ENCODE assay signal across 8 cellular contexts in genomic region chr22:36419177-36419911, GRCh38. TPM values are rescaled to one million over a fixed set of nuclear protein-coding genes. Genes with fewer than 3 reads are reported as not detected.
DNase-seq lines count a peak whose midpoint lies in the region; ATAC-seq, FAIRE-seq and TF ChIP-seq lines count a peak whose summit lies in the region.

No MANE protein-coding gene starts in this region.

- H3K36me3 ChIP-seq in BLaER1: no peaks in the 10 kb centered on the region
- H3K36me3 ChIP-seq in astrocyte (ENCODE audit: insufficient read depth, low read length): no peaks in the 10 kb centered on the region
- H3K36me3 ChIP-seq in left lung: no peaks in the 10 kb centered on the region
- H3K36me3 ChIP-seq in suprapubic skin: no peaks in the 10 kb centered on the region
- H3K36me3 ChIP-seq in MG63: no peaks in the 10 kb centered on the region

- H3K36me3 Mint-ChIP-seq in astrocyte (ENCODE audit: low read depth, unreplicated experiment): no peaks in the 10 kb centered on the region

- intact Hi-C loops in left lung (cut with DNase I): no loop called here

- H3K79me2 ChIP-seq in astrocyte (ENCODE audit: insufficient read depth, low read length): no peaks in the 10 kb centered on the region

- no peaks in the 10 kb centered on the region for H4K20me1 ChIP-seq in BLaER1
- no peaks in the 10 kb centered on the region for H4K20me1 ChIP-seq in astrocyte (ENCODE audit: insufficient read depth, low read length)

- TF ChIP-seq POLR2A in suprapubic skin (IDR thresholded peaks at IDR 0.05): no peak

- H3K27me3 ChIP-seq in BLaER1 (no peaks in the 10 kb centered on the region), astrocyte (ENCODE audit: insufficient read depth, low read length) (no peaks in the 10 kb centered on the region), left lung (no peaks in the 10 kb centered on the region), suprapubic skin (no peaks in the 10 kb centered on the region), MG63 (no peaks in the 10 kb centered on the region)

- ATAC-seq in HG03439 (IDR thresholded peaks at IDR 0.05; ENCODE audit: unreplicated experiment) (peak; percentile 55), left lung (peak; percentile 66), HG02981 (IDR thresholded peaks at IDR 0.05; ENCODE audit: unreplicated experiment) (no peak)

- H3K9me3 Mint-ChIP-seq in astrocyte (ENCODE audit: unreplicated experiment): no peaks in the 10 kb centered on the region

- no peak overlapping the region for H3K27ac Mint-ChIP-seq in astrocyte (ENCODE audit: unreplicated experiment)

- no peak for FAIRE-seq in astrocyte (lab: Jason Lieb, UNC)

- DNase-seq in astrocyte (ENCODE audit: low read depth) (no peak), left lung (peak in 1 of 2 donors; percentile 45), suprapubic skin (ENCODE audit: low spot score in 2 of 2) (no peak), MG63 (no peak)
- DNase-seq in stimulated activated CD4-positive, alpha-beta T cell treated with anti-CD3 and anti-CD28 coated beads, Interleukin-4, amount 100 ng/mL, for 1 hour: no peak

- H3K9me3 ChIP-seq in BLaER1: no peaks in the 10 kb centered on the region
- no peaks in the 10 kb centered on the region for H3K9me3 ChIP-seq in astrocyte (ENCODE audit: insufficient read depth, low read depth, low read length)
- H3K9me3 ChIP-seq in left lung: no peaks in the 10 kb centered on the region
- H3K9me3 ChIP-seq in suprapubic skin: no peaks in the 10 kb centered on the region
- H3K9me3 ChIP-seq in MG63: no peaks in the 10 kb centered on the region

- no peak for TF ChIP-seq EP300 in suprapubic skin (IDR thresholded peaks at IDR 0.05)

- peak overlapping the region; percentile 56 for H2AFZ ChIP-seq in astrocyte (ENCODE audit: low read depth, low read length)

- H3K4me3 Mint-ChIP-seq in astrocyte (ENCODE audit: unreplicated experiment): peak overlapping the region; percentile 50

- H3K27ac ChIP-seq in BLaER1 (peak overlapping the region; percentile 65), astrocyte (ENCODE audit: low read depth, low read length) (no peak overlapping the region), left lung (peak overlapping the region; percentile 73 to 80), suprapubic skin (peak overlapping the region; percentile 7)

- TF ChIP-seq CTCF in astrocyte (IDR thresholded peaks at IDR 0.05; ENCODE audit: insufficient read depth, low read depth, low read length): no peak
- no peak for TF ChIP-seq CTCF in left lung (IDR thresholded peaks at IDR 0.05)
- TF ChIP-seq CTCF in suprapubic skin (IDR thresholded peaks at IDR 0.05): no peak

- H3K4me3 ChIP-seq in BLaER1 (peak overlapping the region; percentile 37; the same call in 1 of the 2 replicates), astrocyte (ENCODE audit: insufficient read depth, low read depth, low read length) (no peak overlapping the region), left lung (no peak overlapping the region), suprapubic skin (peak overlapping the region; percentile 19), MG63 (no peak overlapping the region)

- H3K27me3 Mint-ChIP-seq in astrocyte (ENCODE audit: low read depth, unreplicated experiment): no peaks in the 10 kb centered on the region

- H3K9ac ChIP-seq in BLaER1 (peak overlapping the region; percentile 65), astrocyte (ENCODE audit: low read length) (peak overlapping the region; percentile 4)

- H3K4me1 ChIP-seq in BLaER1: peaks cover 98% of the 10 kb centered on the region
- peaks cover 23% of the 10 kb centered on the region for H3K4me1 ChIP-seq in astrocyte (ENCODE audit: insufficient read depth, low read length)
- peaks cover 10 to 46% of the 10 kb centered on the region in 2 donors for H3K4me1 ChIP-seq in left lung
- peaks cover 16% of the 10 kb centered on the region for H3K4me1 ChIP-seq in suprapubic skin

- H3K4me1 Mint-ChIP-seq in astrocyte (ENCODE audit: low read depth, unreplicated experiment): peaks cover 15% of the 10 kb centered on the region

- WGBS in suprapubic skin: 37% methylated on average over 13 of the region's 13 CpGs

- H3K4me2 ChIP-seq in BLaER1 (peak overlapping the region; percentile 78), astrocyte (ENCODE audit: low read length) (peak overlapping the region; percentile 73)

RNA-seq across cellular contexts. Expression of gene MYH9, which starts 31.6 kb away (rescaled TPM):
- total RNA-seq in astrocyte (2,278 and 2,469 TPM in 2 replicates), left lung (100 to 1,000 TPM; 754 to 761 TPM), suprapubic skin (100 to 1,000 TPM; 284 to 323 (median 294) TPM)
- 323 and 380 TPM in 2 replicates for total RNA-seq in MG63 (2014; rRNA removed; shearing (Covaris generic); ENCODE audit: low replicate concordance)

Comparison
In these comparisons a context has a peak if more than half of its experiments do, and no peak if none do; other contexts are left out.
1. H3K4me3 ChIP-seq: peak in BLaER1 (single experiment) and suprapubic skin (single experiment); none in astrocyte (single experiment), left lung (0 of 2) and MG63 (single experiment).